ENCODE assay signal across 33 cellular contexts in the genomic region with DNA sequence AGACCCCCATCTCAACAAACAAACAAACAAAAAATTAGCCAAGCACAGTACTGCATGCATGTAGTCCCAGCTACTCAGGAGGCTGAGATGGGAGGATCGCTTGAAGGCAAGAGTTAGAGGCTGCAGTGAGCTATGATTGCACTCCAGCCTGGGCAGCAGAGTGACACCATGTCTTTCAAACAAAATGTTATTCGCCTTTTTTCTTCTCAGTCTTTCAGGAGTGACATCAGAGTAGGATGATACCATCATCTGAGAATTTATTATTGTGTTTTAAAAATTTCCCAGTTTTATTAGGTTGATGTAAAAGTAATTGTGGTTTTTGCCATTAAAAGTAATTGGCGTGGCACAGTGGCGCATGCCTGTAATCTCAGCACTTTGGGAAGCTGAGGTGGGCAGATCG. TPM values are rescaled to one million over a fixed set of nuclear protein-coding genes. Genes with fewer than 3 reads are reported as not detected.
"Had no signal": no experiment of that assay in that cellular context is flagged by ENCODE, and none has a peak within 500 bp of the region (broad histone marks: within the 10 kb centered on the region; RNA-seq: fewer than 3 reads in every experiment).

No MANE protein-coding gene starts in this region.

- H3K9me3 Mint-ChIP-seq: activated CD4-positive, alpha-beta memory T cell treated with anti-CD3 and anti-CD28 coated beads, Interleukin-2, amount 10 ng/mL, durations not matched to agents 7 days and 5 days; activated naive CD4-positive, alpha-beta T cell treated with anti-CD3 and anti-CD28 coated beads, Interleukin-2, amount 50 U/mL, for 72 hours had no signal

- ATAC-seq: activated CD8-positive, alpha-beta memory T cell treated with anti-CD3 and anti-CD28 coated beads, Interleukin-2, amount 10 ng/mL, durations not matched to agents 7 days and 5 days; body of pancreas; PC-3 had no signal

- H3K27ac ChIP-seq: adrenal gland, body of pancreas, breast epithelium, coronary artery, WERI-Rb-1 had no signal

- H3K4me3 ChIP-seq: adrenal gland, body of pancreas, breast epithelium, coronary artery had no signal

- H3K4me1 ChIP-seq: body of pancreas had no signal

- H3K27me3 ChIP-seq: adrenal gland, body of pancreas, breast epithelium had no signal

- H3K4me3 Mint-ChIP-seq: activated CD4-positive, alpha-beta memory T cell treated with anti-CD3 and anti-CD28 coated beads, Interleukin-2, amount 10 ng/mL, durations not matched to agents 7 days and 5 days; activated CD8-positive, alpha-beta memory T cell treated with anti-CD3 and anti-CD28 coated beads, Interleukin-2, amount 10 ng/mL, durations not matched to agents 7 days and 5 days had no signal

- H3K27ac Mint-ChIP-seq: activated CD4-positive, alpha-beta memory T cell treated with anti-CD3 and anti-CD28 coated beads, Interleukin-2, amount 10 ng/mL, durations not matched to agents 7 days and 5 days had no signal

- H3K27me3 Mint-ChIP-seq: activated CD4-positive, alpha-beta memory T cell treated with anti-CD3 and anti-CD28 coated beads, Interleukin-2, amount 10 ng/mL, durations not matched to agents 7 days and 5 days; activated CD8-positive, alpha-beta memory T cell treated with anti-CD3 and anti-CD28 coated beads, Interleukin-2, amount 10 ng/mL, durations not matched to agents 7 days and 5 days had no signal

- H3K9me3 ChIP-seq: adrenal gland, body of pancreas, breast epithelium had no signal

- DNase-seq: activated CD4-positive, alpha-beta memory T cell treated with anti-CD3 and anti-CD28 coated beads, Interleukin-2, amount 10 ng/mL, durations not matched to agents 7 days and 5 days; activated CD4-positive, alpha-beta T cell treated with anti-CD3 and anti-CD28 coated beads for 1 hour; activated CD4-positive, alpha-beta T cell treated with anti-CD3 and anti-CD28 coated beads for 48 hours; activated CD4-positive, CD25-positive, alpha-beta regulatory T cell; activated CD8-positive, alpha-beta memory T cell treated with anti-CD3 and anti-CD28 coated beads for 24 hours; activated CD8-positive, alpha-beta memory T cell treated with anti-CD3 and anti-CD28 coated beads, Interleukin-2, amount 10 ng/mL, durations not matched to agents 7 days and 5 days; activated CD8-positive, alpha-beta memory T cell treated with anti-CD3 and anti-CD28 coated beads, Interleukin-2, amount 50 U/mL, for 48 hours; activated effector memory CD4-positive, alpha-beta T cell treated with Interleukin-2 at 50 U/mL for 16 hours; activated naive CD4-positive, alpha-beta T cell; adrenal gland; body of pancreas; Kasumi-1; MM.1S; MV-4-11; NCI-H1092; NCI-H1436 treated with DMSO at 0.1 percent for 48 hours; NCI-H1694 treated with DMSO at 0.1 percent for 48 hours; NCI-H2029; NCI-H2171; NCI-H510A; NCI-H526; NCI-H748 treated with DMSO at 0.1 percent for 48 hours; NK-92 treated with Interleukin-12 subunit alpha and Interleukin-12 subunit beta, amount 100 ng/mL, for 24 hours; PC-3; Right ventricle myocardium superior; SW 1271; T-helper 1 cell; T-helper 2 cell; T-helper 9 cell; WERI-Rb-1 had no signal

RNA-seq across cellular contexts. Expression of gene TNFRSF9, which starts 31.6 kb away (rescaled TPM):
- total RNA-seq: Right ventricle myocardium superior had no signal
